ENCODE assay signal across 10 cellular contexts in the genomic region with DNA sequence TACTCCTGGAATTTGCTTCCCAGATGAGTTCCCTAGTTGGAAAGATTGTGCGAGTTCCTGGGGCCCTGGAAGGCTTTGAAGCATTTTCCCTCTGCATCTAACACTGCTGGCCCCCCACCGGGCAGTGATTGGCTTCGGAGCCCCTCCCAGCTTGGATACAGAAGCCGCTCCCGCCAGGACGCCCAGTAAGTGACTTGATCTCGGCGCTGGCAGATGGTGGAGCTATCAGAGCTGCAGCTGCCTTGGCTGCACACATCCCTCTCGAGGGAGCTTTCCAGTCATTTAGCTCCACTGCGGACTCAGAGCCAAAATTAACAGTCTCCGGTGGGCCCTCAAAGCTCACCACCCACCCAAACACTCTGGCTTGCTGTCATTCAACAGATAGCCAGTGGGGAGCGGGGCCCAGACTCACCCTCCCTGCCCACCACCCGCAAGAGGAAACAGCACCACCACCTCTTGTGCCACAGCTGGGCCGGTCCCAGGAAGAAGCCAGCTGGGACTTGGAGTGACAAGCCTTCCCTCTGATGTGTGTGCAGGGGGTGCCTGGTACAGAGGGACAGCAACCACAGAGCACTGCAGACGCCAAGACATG.
DNase-seq lines count a peak whose midpoint lies in the region; ATAC-seq lines count a peak whose summit lies in the region.
"Had no signal": no experiment of that assay in that cellular context is flagged by ENCODE, and none has a peak within 500 bp of the region (broad histone marks: within the 10 kb centered on the region; RNA-seq: fewer than 3 reads in every experiment).

No MANE protein-coding gene starts in this region.

- DNase-seq in C1 segment of cervical spinal cord (lab: John Stamatoyannopoulos, UW) (peak in 11 of 14 donors; percentile 54 to 96 (median 74)), NCI-H187 treated with DMSO at 0.1 percent for 48 hours (lab: John Stamatoyannopoulos, UW) (peak; percentile 10), midbrain (lab: John Stamatoyannopoulos, UW) (peak; percentile 86), RPMI8226 (no peak), SW480 (ENCODE audit: low spot score) (no peak)
- DNase-seq: activated T-cell treated with anti-CD3 and anti-CD28 coated beads, Interleukin-2, amount 50 U/mL, for 4 hours had no signal

- H3K27ac ChIP-seq in angular gyrus (ENCODE audit: low read depth, low read length): peak overlapping the region; percentile 94
- H3K27ac ChIP-seq: right lobe of liver had no signal

- ATAC-seq in HG02840 (IDR thresholded peaks at IDR 0.05; ENCODE audit: low FRiP score, unreplicated experiment) (no peak), GM18511 (IDR thresholded peaks at IDR 0.05; ENCODE audit: unreplicated experiment) (no peak)
- ATAC-seq: activated T-cell treated with anti-CD3 and anti-CD28 coated beads, Interleukin-2, amount 50 U/mL, for 4 hours; right lobe of liver had no signal

Comparison
In these comparisons a context has a peak if more than half of its experiments do, and no peak if none do; other contexts are left out.
1. DNase-seq: peak in C1 segment of cervical spinal cord (11 of 14), NCI-H187 treated with DMSO at 0.1 percent for 48 hours (single experiment) and midbrain (single experiment); none in RPMI8226 (single experiment) and SW480 (single experiment).